Comparison of ENCODE assay signal across 1 cellular context in the genomic region with DNA sequence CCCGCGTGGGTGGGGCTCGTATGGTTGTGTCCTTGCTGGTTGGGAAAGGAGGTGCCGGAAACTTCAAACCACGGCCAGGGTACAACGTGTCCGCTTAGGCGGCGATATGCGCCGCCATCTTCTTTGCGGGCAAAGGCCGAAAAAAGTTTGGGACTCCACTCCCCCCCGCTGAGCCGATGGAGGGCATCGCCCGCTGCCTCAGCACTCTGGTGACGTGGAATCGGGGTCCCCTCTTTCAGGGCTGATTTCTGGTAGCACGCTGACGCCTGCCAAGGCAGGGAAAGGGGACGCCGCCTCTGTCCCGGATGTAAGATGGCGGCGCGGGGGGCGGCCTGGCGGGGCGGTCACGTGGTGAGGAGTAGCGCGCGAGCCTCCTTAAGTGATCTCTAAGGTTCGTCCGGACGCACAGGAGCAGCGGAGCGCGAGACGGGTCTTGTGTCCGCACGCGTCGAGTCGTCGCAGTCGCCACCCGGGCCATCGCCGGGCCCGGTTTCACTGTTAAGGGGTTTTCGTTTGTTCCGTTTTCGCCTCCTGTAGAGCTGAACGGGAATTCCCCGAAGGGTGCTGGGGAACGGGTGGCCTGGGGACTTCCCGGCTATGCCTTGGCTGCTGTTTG.
TF ChIP-seq lines count a peak whose summit lies in the region.

No MANE protein-coding gene starts in this region.

TF ChIP-seq in A549, 52 proteins besides CTCF, POLR2A, EP300 and RAD21 (continued from another document):
- TF ChIP-seq CEBPB (IDR thresholded peaks at IDR 0.05) (peak in 1 of 2 experiments; percentile 5; a peak in 1 of 4 replicates), JUN (IDR thresholded peaks at IDR 0.05) (peak; percentile 93 to 97; a peak in 4 of 5 replicates), ZSCAN20 (CRISPR knock-in tag; IDR thresholded peaks at IDR 0.05) (peak; percentile 83), MAFK (IDR thresholded peaks at IDR 0.05; ENCODE audit: partially characterized antibody) (peak; percentile 69), NR3C1 (IDR thresholded peaks at IDR 0.05) (no peak), HOXB5 (CRISPR knock-in tag; IDR thresholded peaks at IDR 0.05) (peak; percentile 95), CBX2 (IDR thresholded peaks at IDR 0.05; ENCODE audit: borderline replicate concordance, low read depth) (no peak), GATA3 (IDR thresholded peaks at IDR 0.05; ENCODE audit: borderline replicate concordance) (peak; percentile 56; the same call in 1 of the 2 replicates), EHMT2 (IDR thresholded peaks at IDR 0.05; ENCODE audit: low read depth) (no peak), EHF (CRISPR knock-in tag; IDR thresholded peaks at IDR 0.05) (peak; percentile 96), BHLHE40 (IDR thresholded peaks at IDR 0.05; ENCODE audit: low read depth, low read length) (no peak; the same call in 1 of the 2 replicates)
- TF ChIP-seq, protein P1, sequence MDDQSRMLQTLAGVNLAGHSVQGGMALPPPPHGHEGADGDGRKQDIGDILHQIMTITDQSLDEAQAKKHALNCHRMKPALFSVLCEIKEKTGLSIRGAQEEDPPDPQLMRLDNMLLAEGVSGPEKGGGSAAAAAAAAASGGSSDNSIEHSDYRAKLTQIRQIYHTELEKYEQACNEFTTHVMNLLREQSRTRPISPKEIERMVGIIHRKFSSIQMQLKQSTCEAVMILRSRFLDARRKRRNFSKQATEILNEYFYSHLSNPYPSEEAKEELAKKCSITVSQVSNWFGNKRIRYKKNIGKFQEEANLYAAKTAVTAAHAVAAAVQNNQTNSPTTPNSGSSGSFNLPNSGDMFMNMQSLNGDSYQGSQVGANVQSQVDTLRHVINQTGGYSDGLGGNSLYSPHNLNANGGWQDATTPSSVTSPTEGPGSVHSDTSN (IDR thresholded peaks at IDR 0.05), result peak; percentile 56
- TF ChIP-seq, protein P2, sequence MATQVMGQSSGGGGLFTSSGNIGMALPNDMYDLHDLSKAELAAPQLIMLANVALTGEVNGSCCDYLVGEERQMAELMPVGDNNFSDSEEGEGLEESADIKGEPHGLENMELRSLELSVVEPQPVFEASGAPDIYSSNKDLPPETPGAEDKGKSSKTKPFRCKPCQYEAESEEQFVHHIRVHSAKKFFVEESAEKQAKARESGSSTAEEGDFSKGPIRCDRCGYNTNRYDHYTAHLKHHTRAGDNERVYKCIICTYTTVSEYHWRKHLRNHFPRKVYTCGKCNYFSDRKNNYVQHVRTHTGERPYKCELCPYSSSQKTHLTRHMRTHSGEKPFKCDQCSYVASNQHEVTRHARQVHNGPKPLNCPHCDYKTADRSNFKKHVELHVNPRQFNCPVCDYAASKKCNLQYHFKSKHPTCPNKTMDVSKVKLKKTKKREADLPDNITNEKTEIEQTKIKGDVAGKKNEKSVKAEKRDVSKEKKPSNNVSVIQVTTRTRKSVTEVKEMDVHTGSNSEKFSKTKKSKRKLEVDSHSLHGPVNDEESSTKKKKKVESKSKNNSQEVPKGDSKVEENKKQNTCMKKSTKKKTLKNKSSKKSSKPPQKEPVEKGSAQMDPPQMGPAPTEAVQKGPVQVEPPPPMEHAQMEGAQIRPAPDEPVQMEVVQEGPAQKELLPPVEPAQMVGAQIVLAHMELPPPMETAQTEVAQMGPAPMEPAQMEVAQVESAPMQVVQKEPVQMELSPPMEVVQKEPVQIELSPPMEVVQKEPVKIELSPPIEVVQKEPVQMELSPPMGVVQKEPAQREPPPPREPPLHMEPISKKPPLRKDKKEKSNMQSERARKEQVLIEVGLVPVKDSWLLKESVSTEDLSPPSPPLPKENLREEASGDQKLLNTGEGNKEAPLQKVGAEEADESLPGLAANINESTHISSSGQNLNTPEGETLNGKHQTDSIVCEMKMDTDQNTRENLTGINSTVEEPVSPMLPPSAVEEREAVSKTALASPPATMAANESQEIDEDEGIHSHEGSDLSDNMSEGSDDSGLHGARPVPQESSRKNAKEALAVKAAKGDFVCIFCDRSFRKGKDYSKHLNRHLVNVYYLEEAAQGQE (IDR thresholded peaks at IDR 0.05), result no peak
- TF ChIP-seq, protein P3, sequence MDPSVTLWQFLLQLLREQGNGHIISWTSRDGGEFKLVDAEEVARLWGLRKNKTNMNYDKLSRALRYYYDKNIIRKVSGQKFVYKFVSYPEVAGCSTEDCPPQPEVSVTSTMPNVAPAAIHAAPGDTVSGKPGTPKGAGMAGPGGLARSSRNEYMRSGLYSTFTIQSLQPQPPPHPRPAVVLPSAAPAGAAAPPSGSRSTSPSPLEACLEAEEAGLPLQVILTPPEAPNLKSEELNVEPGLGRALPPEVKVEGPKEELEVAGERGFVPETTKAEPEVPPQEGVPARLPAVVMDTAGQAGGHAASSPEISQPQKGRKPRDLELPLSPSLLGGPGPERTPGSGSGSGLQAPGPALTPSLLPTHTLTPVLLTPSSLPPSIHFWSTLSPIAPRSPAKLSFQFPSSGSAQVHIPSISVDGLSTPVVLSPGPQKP (IDR thresholded peaks at IDR 0.05; ENCODE audit: low read depth, low read length), result peak; percentile 13; the same call in 1 of the 2 replicates
- TF ChIP-seq, protein P4, sequence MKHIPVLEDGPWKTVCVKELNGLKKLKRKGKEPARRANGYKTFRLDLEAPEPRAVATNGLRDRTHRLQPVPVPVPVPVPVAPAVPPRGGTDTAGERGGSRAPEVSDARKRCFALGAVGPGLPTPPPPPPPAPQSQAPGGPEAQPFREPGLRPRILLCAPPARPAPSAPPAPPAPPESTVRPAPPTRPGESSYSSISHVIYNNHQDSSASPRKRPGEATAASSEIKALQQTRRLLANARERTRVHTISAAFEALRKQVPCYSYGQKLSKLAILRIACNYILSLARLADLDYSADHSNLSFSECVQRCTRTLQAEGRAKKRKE (CRISPR knock-in tag; IDR thresholded peaks at IDR 0.05; ENCODE audit: low read depth), result peak; percentile 95
- TF ChIP-seq, protein P5, sequence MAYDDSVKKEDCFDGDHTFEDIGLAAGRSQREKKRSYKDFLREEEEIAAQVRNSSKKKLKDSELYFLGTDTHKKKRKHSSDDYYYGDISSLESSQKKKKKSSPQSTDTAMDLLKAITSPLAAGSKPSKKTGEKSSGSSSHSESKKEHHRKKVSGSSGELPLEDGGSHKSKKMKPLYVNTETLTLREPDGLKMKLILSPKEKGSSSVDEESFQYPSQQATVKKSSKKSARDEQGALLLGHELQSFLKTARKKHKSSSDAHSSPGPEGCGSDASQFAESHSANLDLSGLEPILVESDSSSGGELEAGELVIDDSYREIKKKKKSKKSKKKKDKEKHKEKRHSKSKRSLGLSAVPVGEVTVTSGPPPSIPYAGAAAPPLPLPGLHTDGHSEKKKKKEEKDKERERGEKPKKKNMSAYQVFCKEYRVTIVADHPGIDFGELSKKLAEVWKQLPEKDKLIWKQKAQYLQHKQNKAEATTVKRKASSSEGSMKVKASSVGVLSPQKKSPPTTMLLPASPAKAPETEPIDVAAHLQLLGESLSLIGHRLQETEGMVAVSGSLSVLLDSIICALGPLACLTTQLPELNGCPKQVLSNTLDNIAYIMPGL (CRISPR knock-in tag; IDR thresholded peaks at IDR 0.05; ENCODE audit: borderline replicate concordance), result peak; percentile 83; the same call in 1 of the 2 replicates
- TF ChIP-seq, protein P6, sequence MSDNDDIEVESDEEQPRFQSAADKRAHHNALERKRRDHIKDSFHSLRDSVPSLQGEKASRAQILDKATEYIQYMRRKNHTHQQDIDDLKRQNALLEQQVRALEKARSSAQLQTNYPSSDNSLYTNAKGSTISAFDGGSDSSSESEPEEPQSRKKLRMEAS (IDR thresholded peaks at IDR 0.05), result peak; percentile 97
TF ChIP-seq in A549: peak in this region for 29.
